ENCODE assay signal across 24 cellular contexts in the genomic region with DNA sequence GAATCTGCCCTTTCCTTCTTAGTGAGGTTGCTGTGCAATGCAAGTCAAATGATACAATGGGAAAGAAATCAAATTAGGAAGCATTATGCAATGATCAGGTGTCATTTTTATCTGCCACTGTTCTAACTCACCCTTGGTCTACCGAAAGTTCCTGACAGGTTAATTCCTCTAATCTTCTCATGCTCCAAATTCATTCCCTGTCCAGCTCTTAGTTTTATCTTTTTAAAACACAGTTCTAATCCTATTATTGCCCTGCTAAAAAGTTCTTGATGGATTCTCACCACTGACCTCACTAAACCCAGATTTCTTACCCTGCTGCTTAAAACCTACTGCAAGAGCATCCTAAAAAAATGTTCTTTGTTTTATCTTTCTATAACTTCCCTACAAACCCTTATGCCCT.
A peak's percentile ranks its signal among the peaks of the same experiment; 100 is the strongest.
DNase-seq lines count a peak whose midpoint lies in the region; ATAC-seq, FAIRE-seq and TF ChIP-seq lines count a peak whose summit lies in the region.
"Had no signal": no experiment of that assay in that cellular context is flagged by ENCODE, and none has a peak within 500 bp of the region (broad histone marks: within the 10 kb centered on the region; RNA-seq: fewer than 3 reads in every experiment).

No MANE protein-coding gene starts in this region.

- FAIRE-seq in D721Med (lab: Jason Lieb, UNC): peak; percentile 56
- FAIRE-seq: G401.6 had no signal

- DNase-seq in D721Med (ENCODE audit: insufficient read length, low spot score) (no peak), NCI-H82 (lab: John Stamatoyannopoulos, UW) (peak; percentile 91), WTC11 (ENCODE audit: low spot score) (no peak), neural crest cell (ENCODE audit: low read depth, low spot score) (no peak), NCI-H226 (no peak), DMS153 (lab: John Stamatoyannopoulos, UW) (no peak)
- DNase-seq: 8988T; DMS53; GOT3; NCI-H1048; NCI-H1417; NCI-H1694; NCI-H2081; NCI-H2171; NCI-H345; NCI-H524; NCI-H748 treated with DMSO at 0.1 percent for 48 hours; NK-92 treated with Interleukin-12 subunit alpha and Interleukin-12 subunit beta, amount 100 ng/mL, for 24 hours; RPMI8226; SHP77 had no signal

- H3K9me3 Mint-ChIP-seq in WTC11 (peaks cover 8% of the 10 kb centered on the region), neural crest cell (peaks cover 3% of the 10 kb centered on the region)

- H3K4me3 Mint-ChIP-seq in WTC11 (no peak overlapping the region), neural crest cell (no peak overlapping the region)
- H3K4me3 Mint-ChIP-seq: IgD-negative memory B cell had no signal

- H3K27ac Mint-ChIP-seq in WTC11 (peak overlapping the region; percentile 6; the same call in 1 of the 2 replicates), neural crest cell (ENCODE audit: unreplicated experiment) (peak overlapping the region; percentile 82)
- H3K27ac Mint-ChIP-seq: IgD-negative memory B cell had no signal

- H3K36me3 Mint-ChIP-seq in WTC11 (peaks cover 9% of the 10 kb centered on the region), neural crest cell (ENCODE audit: low read depth) (peaks cover 5% of the 10 kb centered on the region)
- H3K36me3 Mint-ChIP-seq: IgD-negative memory B cell had no signal

- TF ChIP-seq CTCF in D721Med (IDR thresholded peaks at IDR 0.05; ENCODE audit: insufficient read depth, missing control alignments): no peak
- TF ChIP-seq CTCF in WTC11 (IDR thresholded peaks at IDR 0.05): no peak
- TF ChIP-seq CTCF in neural crest cell (conservative IDR thresholded peaks at IDR 0.05): no peak

- no peak for ATAC-seq in WTC11
- no peak for ATAC-seq in GM19395 (IDR thresholded peaks at IDR 0.05; ENCODE audit: unreplicated experiment)
- ATAC-seq: HCT116 had no signal

- no peaks in the 10 kb centered on the region for H3K27me3 Mint-ChIP-seq in WTC11 (ENCODE audit: low read depth)
- H3K27me3 Mint-ChIP-seq in neural crest cell (ENCODE audit: low read depth): no peaks in the 10 kb centered on the region
- H3K27me3 Mint-ChIP-seq: IgD-negative memory B cell had no signal

- H3K4me1 Mint-ChIP-seq in WTC11 (peaks cover 37% of the 10 kb centered on the region), neural crest cell (peaks cover 33% of the 10 kb centered on the region)
- H3K4me1 Mint-ChIP-seq: IgD-negative memory B cell had no signal

- CTCF ChIA-PET in WTC11 (lab: Charles Lee): no interaction called here

- POLR2A ChIA-PET in WTC11 (lab: Charles Lee): no interaction called here

TF ChIP-seq in WTC11, 78 proteins besides CTCF, POLR2A, EP300 and RAD21:
- TF ChIP-seq TEAD1 (CRISPR knock-in tag; IDR thresholded peaks at IDR 0.05): no peak
- TF ChIP-seq, protein P1, sequence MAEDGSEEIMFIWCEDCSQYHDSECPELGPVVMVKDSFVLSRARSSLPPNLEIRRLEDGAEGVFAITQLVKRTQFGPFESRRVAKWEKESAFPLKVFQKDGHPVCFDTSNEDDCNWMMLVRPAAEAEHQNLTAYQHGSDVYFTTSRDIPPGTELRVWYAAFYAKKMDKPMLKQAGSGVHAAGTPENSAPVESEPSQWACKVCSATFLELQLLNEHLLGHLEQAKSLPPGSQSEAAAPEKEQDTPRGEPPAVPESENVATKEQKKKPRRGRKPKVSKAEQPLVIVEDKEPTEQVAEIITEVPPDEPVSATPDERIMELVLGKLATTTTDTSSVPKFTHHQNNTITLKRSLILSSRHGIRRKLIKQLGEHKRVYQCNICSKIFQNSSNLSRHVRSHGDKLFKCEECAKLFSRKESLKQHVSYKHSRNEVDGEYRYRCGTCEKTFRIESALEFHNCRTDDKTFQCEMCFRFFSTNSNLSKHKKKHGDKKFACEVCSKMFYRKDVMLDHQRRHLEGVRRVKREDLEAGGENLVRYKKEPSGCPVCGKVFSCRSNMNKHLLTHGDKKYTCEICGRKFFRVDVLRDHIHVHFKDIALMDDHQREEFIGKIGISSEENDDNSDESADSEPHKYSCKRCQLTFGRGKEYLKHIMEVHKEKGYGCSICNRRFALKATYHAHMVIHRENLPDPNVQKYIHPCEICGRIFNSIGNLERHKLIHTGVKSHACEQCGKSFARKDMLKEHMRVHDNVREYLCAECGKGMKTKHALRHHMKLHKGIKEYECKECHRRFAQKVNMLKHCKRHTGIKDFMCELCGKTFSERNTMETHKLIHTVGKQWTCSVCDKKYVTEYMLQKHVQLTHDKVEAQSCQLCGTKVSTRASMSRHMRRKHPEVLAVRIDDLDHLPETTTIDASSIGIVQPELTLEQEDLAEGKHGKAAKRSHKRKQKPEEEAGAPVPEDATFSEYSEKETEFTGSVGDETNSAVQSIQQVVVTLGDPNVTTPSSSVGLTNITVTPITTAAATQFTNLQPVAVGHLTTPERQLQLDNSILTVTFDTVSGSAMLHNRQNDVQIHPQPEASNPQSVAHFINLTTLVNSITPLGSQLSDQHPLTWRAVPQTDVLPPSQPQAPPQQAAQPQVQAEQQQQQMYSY (CRISPR knock-in tag; IDR thresholded peaks at IDR 0.05): no peak
- TF ChIP-seq IRF2 (CRISPR knock-in tag; IDR thresholded peaks at IDR 0.05; ENCODE audit: borderline replicate concordance, low read depth): no peak
- TF ChIP-seq NR2C2 (CRISPR knock-in tag; IDR thresholded peaks at IDR 0.05): no peak
- no peak for TF ChIP-seq JAZF1 (CRISPR knock-in tag; IDR thresholded peaks at IDR 0.05)
- TF ChIP-seq, protein P2, sequence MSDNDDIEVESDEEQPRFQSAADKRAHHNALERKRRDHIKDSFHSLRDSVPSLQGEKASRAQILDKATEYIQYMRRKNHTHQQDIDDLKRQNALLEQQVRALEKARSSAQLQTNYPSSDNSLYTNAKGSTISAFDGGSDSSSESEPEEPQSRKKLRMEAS (CRISPR knock-in tag; IDR thresholded peaks at IDR 0.05): no peak
